8 cellular contexts compared by ENCODE assay signal in the genomic region with DNA sequence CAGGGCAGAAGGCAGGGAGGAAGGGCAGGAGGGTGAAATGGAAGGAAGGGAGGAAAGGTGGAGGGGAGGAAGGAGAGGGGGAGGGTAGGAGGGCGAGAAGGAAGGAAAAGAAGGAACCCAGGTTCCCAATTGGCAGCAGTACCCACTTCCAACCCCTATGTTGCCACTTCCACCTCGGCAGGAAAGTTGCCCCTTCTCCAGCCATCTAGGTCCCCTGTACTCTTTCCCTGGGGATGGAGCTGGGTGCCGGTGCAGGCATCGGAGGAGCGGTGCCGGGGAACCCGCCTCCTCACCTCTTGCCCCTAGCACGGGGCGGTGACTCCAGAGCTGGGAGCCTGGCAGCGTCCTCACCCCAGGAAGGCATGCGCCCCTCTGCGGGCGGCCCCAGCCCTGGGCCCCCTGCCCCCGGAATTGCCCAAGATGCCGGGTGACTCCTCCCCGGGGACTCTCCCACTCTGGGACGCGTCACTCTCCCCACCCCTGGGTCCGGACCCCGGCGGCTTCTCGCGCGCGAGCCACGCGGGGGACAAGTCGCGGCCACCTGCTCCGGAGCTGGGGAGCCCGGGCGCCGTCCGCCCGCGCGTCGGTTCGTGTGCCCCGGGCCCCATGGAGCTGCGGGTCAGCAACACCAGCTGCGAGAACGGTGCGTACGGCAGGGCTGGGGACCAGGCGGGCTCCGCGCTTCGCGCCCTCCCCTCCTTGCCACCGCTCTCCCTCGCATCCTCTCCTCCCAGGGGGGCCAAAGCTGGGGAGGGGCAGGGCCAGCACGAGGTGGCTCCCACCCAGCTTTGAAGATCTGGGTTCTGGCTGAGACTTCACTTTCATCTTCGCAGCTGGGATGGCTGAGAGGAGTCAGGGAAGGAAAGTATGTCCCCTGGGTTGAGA. TPM values are rescaled to one million over a fixed set of nuclear protein-coding genes. Genes with fewer than 3 reads are reported as not detected.
DNase-seq lines count a peak whose midpoint lies in the region; ATAC-seq and TF ChIP-seq lines count a peak whose summit lies in the region.

A gene (plus strand): TSS at position 499 of the 885 bp plus-strand sequence. CDS start 108 bp downstream, at position 607.

- H3K9me3 ChIP-seq in ectodermal cell (ENCODE audit: control insufficient read depth, low read length) = no peaks in the 10 kb centered on the region
- no peaks in the 10 kb centered on the region for H3K9me3 ChIP-seq in mesodermal cell (ENCODE audit: control insufficient read depth, low read length)

- peak; percentile 54 for ATAC-seq in activated B cell treated with CpG ODN at 0.5 μM for 24 hours (ENCODE audit: low read depth)
- peak; percentile 22 for ATAC-seq in stimulated activated effector memory CD8-positive, alpha-beta T cell treated with anti-CD3 and anti-CD28 coated beads, Interleukin-12 subunit alpha, Interleukin-12 subunit beta, amount 100 ng/mL, for 72 hours

- peaks cover 75% of the 10 kb centered on the region for H3K4me1 Mint-ChIP-seq in activated B cell treated with CpG ODN at 0.5 μM for 24 hours
- H3K4me1 Mint-ChIP-seq in stimulated activated effector memory CD8-positive, alpha-beta T cell treated with anti-CD3 and anti-CD28 coated beads, Interleukin-12 subunit alpha, Interleukin-12 subunit beta, amount 100 ng/mL, for 72 hours = peaks cover 30% of the 10 kb centered on the region

- H3K4me1 ChIP-seq in ectodermal cell (ENCODE audit: control insufficient read depth, insufficient read depth, low read length) = peaks cover 5% of the 10 kb centered on the region
- H3K4me1 ChIP-seq in mesodermal cell (ENCODE audit: control insufficient read depth, insufficient read depth, low read length, poor library complexity, severe bottlenecking) = peaks cover 28% of the 10 kb centered on the region

- TF ChIP-seq CTCF in GM12864 (IDR thresholded peaks at IDR 0.05; ENCODE audit: low read depth, low read length, missing control alignments) (no peak), activated B cell treated with CpG ODN at 0.5 μM for 24 hours (IDR thresholded peaks at IDR 0.05) (no peak)

- intact Hi-C loops in activated B cell treated with CpG ODN at 0.5 μM for 24 hours (cut with micrococcal nuclease) = loop anchor here (1.0 to 2.0 kb wide), 2 partner anchors 17 to 46 kb away; no protein-coding TSS in a partner anchor

- H3K9me3 Mint-ChIP-seq in activated B cell treated with CpG ODN at 0.5 μM for 24 hours = no peaks in the 10 kb centered on the region
- H3K9me3 Mint-ChIP-seq in stimulated activated effector memory CD8-positive, alpha-beta T cell treated with anti-CD3 and anti-CD28 coated beads, Interleukin-12 subunit alpha, Interleukin-12 subunit beta, amount 100 ng/mL, for 72 hours = no peaks in the 10 kb centered on the region

- H3K4me3 Mint-ChIP-seq in activated B cell treated with CpG ODN at 0.5 μM for 24 hours = peak within 1 kb of the TSS; percentile 84
- peak within 1 kb of the TSS; percentile 61 for H3K4me3 Mint-ChIP-seq in stimulated activated effector memory CD8-positive, alpha-beta T cell treated with anti-CD3 and anti-CD28 coated beads, Interleukin-12 subunit alpha, Interleukin-12 subunit beta, amount 100 ng/mL, for 72 hours

- CTCF ChIA-PET in activated B cell treated with CpG ODN at 0.5 μM for 24 hours (lab: Charles Lee) = interaction anchor here (1.1 to 4.4 kb wide), 4 partner anchors 11 to 258 kb away, joined by 3 to 23 read pairs (median 9); no protein-coding TSS in a partner anchor

- POLR2A ChIA-PET in activated B cell treated with CpG ODN at 0.5 μM for 24 hours (lab: Charles Lee) = interaction anchor here (0.6 to 1.4 kb wide), 6 partner anchors 9 to 134 kb away, joined by 3 to 7 read pairs (median 4); no protein-coding TSS in a partner anchor

- H3K27ac ChIP-seq in ectodermal cell (ENCODE audit: insufficient read depth, low read depth, low read length, poor library complexity, severe bottlenecking) = no peak within 1 kb of the TSS
- no peak within 1 kb of the TSS for H3K27ac ChIP-seq in mesodermal cell (ENCODE audit: low read depth, low read length, severe bottlenecking)

- no peak for DNase-seq in GM12864 (ENCODE audit: low read depth)
- DNase-seq in activated B cell treated with CpG ODN at 0.5 μM for 24 hours = peak; percentile 48
- peak in 1 of 2 donors; percentile 16 for DNase-seq in stimulated activated effector memory CD8-positive, alpha-beta T cell treated with anti-CD3 and anti-CD28 coated beads, Interleukin-12 subunit alpha, Interleukin-12 subunit beta, amount 100 ng/mL, for 72 hours (ENCODE audit: low spot score in 2 of 2)
- no peak for DNase-seq in NCI-H2171 (lab: John Stamatoyannopoulos, UW)
- no peak for DNase-seq in NCI-H2107 treated with DMSO at 0.1 percent for 48 hours (lab: John Stamatoyannopoulos, UW; ENCODE audit: unreplicated experiment)
- DNase-seq in NCI-H2227 treated with DMSO at 0.1 percent for 48 hours (lab: John Stamatoyannopoulos, UW) = no peak

- peak within 1 kb of the TSS; percentile 42 for H3K4me3 ChIP-seq in GM12864 (ENCODE audit: low read depth, low read length)
- H3K4me3 ChIP-seq in ectodermal cell (ENCODE audit: insufficient read depth, low read depth, low read length) = peak within 1 kb of the TSS; percentile 49
- peak within 1 kb of the TSS; percentile 45 for H3K4me3 ChIP-seq in mesodermal cell (ENCODE audit: extremely low read depth, insufficient read depth, low read length, poor library complexity, severe bottlenecking)

- H3K27me3 Mint-ChIP-seq in activated B cell treated with CpG ODN at 0.5 μM for 24 hours = no peaks in the 10 kb centered on the region

- H3K36me3 ChIP-seq in ectodermal cell (ENCODE audit: control insufficient read depth, insufficient read depth, low read length) (no peaks in the 10 kb centered on the region), mesodermal cell (ENCODE audit: control insufficient read depth, insufficient read depth, low read length) (no peaks in the 10 kb centered on the region)

- peaks cover 12% of the 10 kb centered on the region for H3K36me3 Mint-ChIP-seq in activated B cell treated with CpG ODN at 0.5 μM for 24 hours (ENCODE audit: low read depth)
- no peaks in the 10 kb centered on the region for H3K36me3 Mint-ChIP-seq in stimulated activated effector memory CD8-positive, alpha-beta T cell treated with anti-CD3 and anti-CD28 coated beads, Interleukin-12 subunit alpha, Interleukin-12 subunit beta, amount 100 ng/mL, for 72 hours

- peaks cover 36% of the 10 kb centered on the region for H3K27me3 ChIP-seq in ectodermal cell (ENCODE audit: control insufficient read depth, insufficient read depth, low read length, poor library complexity, severe bottlenecking)

- WGBS in ectodermal cell, 2 experiments = 1% methylated on average over 54 of the region's 54 CpGs
- WGBS in mesodermal cell (ENCODE audit: insufficient coverage in 2 of 2), 2 experiments = 1% methylated on average over 21 to 25 of the region's 54 CpGs

- peak within 1 kb of the TSS; percentile 72 for H3K27ac Mint-ChIP-seq in activated B cell treated with CpG ODN at 0.5 μM for 24 hours
- no peak within 1 kb of the TSS for H3K27ac Mint-ChIP-seq in stimulated activated effector memory CD8-positive, alpha-beta T cell treated with anti-CD3 and anti-CD28 coated beads, Interleukin-12 subunit alpha, Interleukin-12 subunit beta, amount 100 ng/mL, for 72 hours

RNA-seq across cellular contexts. Expression of the gene that starts here (rescaled TPM):
- total RNA-seq in activated B cell treated with CpG ODN at 0.5 μM for 24 hours = 2.7 and 2.8 TPM in 2 replicates
- polyA plus RNA-seq in ectodermal cell (2013, experiment 1 of 4) = 0.37 TPM
- polyA plus RNA-seq in ectodermal cell (2013, experiment 2 of 4) = 0.23 TPM
- 0.16 TPM for polyA plus RNA-seq in ectodermal cell (2013, experiment 3 of 4)
- polyA plus RNA-seq in ectodermal cell (2013, experiment 4 of 4) = 0.12 TPM
- polyA plus RNA-seq in mesodermal cell (2013, experiment 1 of 2) = 3.3 TPM
- polyA plus RNA-seq in mesodermal cell (2013, experiment 2 of 2) = 2.3 TPM
